Comparison of ENCODE assay signal across 13 cellular contexts in genomic region chr13:80469105-80469840, GRCh38.
A peak's percentile ranks its signal among the peaks of the same experiment; 100 is the strongest.
DNase-seq lines count a peak whose midpoint lies in the region; ATAC-seq and TF ChIP-seq lines count a peak whose summit lies in the region.
"Had no signal": no experiment of that assay in that cellular context is flagged by ENCODE, and none has a peak within 500 bp of the region (broad histone marks: within the 10 kb centered on the region; RNA-seq: fewer than 3 reads in every experiment).

No MANE protein-coding gene starts in this region.

- no peaks in the 10 kb centered on the region for H3K36me3 Mint-ChIP-seq in endodermal cell (ENCODE audit: low read depth)
- H3K36me3 Mint-ChIP-seq: stimulated activated memory B cell treated with anti-CD40 and anti-IgM and Interleukin-4, amounts not matched to agents 10 μg/mL and 1 μg/mL and 100 μg/mL, for 72 hours had no signal

- in situ Hi-C loops in ACHN (cut with HindIII; ENCODE audit: low pct_ligation_motif_present, low pct_unique_long_range_greater_than_20kb, low sequenced_read_pairs), result no loop called here

- no peaks in the 10 kb centered on the region for H3K9me3 Mint-ChIP-seq in endodermal cell
- H3K9me3 Mint-ChIP-seq: nephron had no signal

- H3F3A ChIP-seq in SK-N-SH (replicated peaks; ENCODE audit: insufficient read depth), result peaks cover 22% of the 10 kb centered on the region

- TF ChIP-seq CTCF in SK-N-SH (IDR thresholded peaks at IDR 0.05) (no peak), endodermal cell (conservative IDR thresholded peaks at IDR 0.05) (no peak), tibial artery (IDR thresholded peaks at IDR 0.05) (no peak)

- H3K4me2 ChIP-seq in SK-N-SH, result peak overlapping the region; percentile 48; the same call in 1 of the 2 replicates

- H3K4me3 ChIP-seq in SK-N-SH (ENCODE audit: low read depth in 2 of 2, low read length in 1 of 2), result no peak overlapping the region
- H3K4me3 ChIP-seq in endodermal cell (ENCODE audit: low read length), result no peak overlapping the region
- no peak overlapping the region for H3K4me3 ChIP-seq in muscle layer of duodenum (ENCODE audit: low read depth in 1 of 2, low read length in 2 of 2)
- H3K4me3 ChIP-seq in tibial artery, result no peak overlapping the region

- no peak overlapping the region for H3K9ac ChIP-seq in SK-N-SH
- no peak overlapping the region for H3K9ac ChIP-seq in endodermal cell (ENCODE audit: extremely low read depth, low read length, poor library complexity, severe bottlenecking)

- 60% methylated on average over 6 of the region's 6 CpGs for WGBS in SK-N-SH (ENCODE audit: low lambda C conversion rate)
- 91 to 93% methylated on average over 5 to 6 of the region's 6 CpGs for WGBS in endodermal cell (ENCODE audit: insufficient coverage in 1 of 2, insufficient read length in 1 of 2), 2 experiments

- H3K9me2 ChIP-seq in SK-N-SH, result no peaks in the 10 kb centered on the region

- H3K27me3 ChIP-seq in SK-N-SH (ENCODE audit: insufficient read depth), result no peaks in the 10 kb centered on the region
- H3K27me3 ChIP-seq in endodermal cell (ENCODE audit: control insufficient read depth, insufficient read depth, low read length, poor library complexity, severe bottlenecking), result no peaks in the 10 kb centered on the region
- H3K27me3 ChIP-seq in muscle layer of duodenum (ENCODE audit: low read depth, low read length), result no peaks in the 10 kb centered on the region
- no peaks in the 10 kb centered on the region for H3K27me3 ChIP-seq in tibial artery

- H3K27me3 Mint-ChIP-seq in endodermal cell (ENCODE audit: insufficient read depth), result peaks cover 9% of the 10 kb centered on the region
- H3K27me3 Mint-ChIP-seq: stimulated activated memory B cell treated with anti-CD40 and anti-IgM and Interleukin-4, amounts not matched to agents 10 μg/mL and 1 μg/mL and 100 μg/mL, for 72 hours had no signal

- H2AFZ ChIP-seq in SK-N-SH (ENCODE audit: low read depth), result no peak overlapping the region

- CTCF ChIA-PET in SK-N-SH (lab: Yijun Ruan, JAX), result no interaction called here

- H3K36me3 ChIP-seq in SK-N-SH (replicated peaks in 1 of 2; ENCODE audit: control insufficient read depth in 1 of 2, insufficient read depth in 2 of 2, low read length in 1 of 2) (no peaks in the 10 kb centered on the region), endodermal cell (ENCODE audit: control insufficient read depth, insufficient read depth, low read length) (no peaks in the 10 kb centered on the region), muscle layer of duodenum (ENCODE audit: control insufficient read depth in 1 of 2, insufficient read depth in 2 of 2, low read length in 2 of 2) (no peaks in the 10 kb centered on the region), tibial artery (no peaks in the 10 kb centered on the region)

- TF ChIP-seq EP300 in SK-N-SH (IDR thresholded peaks at IDR 0.05; ENCODE audit: borderline replicate concordance in 1 of 2, low read depth in 1 of 2, low read length in 1 of 2), result no peak; a peak in 1 of 4 replicates

- H3K27ac ChIP-seq in SK-N-SH (ENCODE audit: low read depth in 2 of 2, low read length in 1 of 2) (peak overlapping the region; percentile 73 to 81), endodermal cell (ENCODE audit: low read depth, low read length) (peak overlapping the region; percentile 40), muscle layer of duodenum (ENCODE audit: low read length) (peak overlapping the region; percentile 82), tibial artery (peak overlapping the region; percentile 81 to 83)

- no peak overlapping the region for H3K4me3 Mint-ChIP-seq in endodermal cell
- H3K4me3 Mint-ChIP-seq: nephron; stimulated activated memory B cell treated with anti-CD40 and anti-IgM and Interleukin-4, amounts not matched to agents 10 μg/mL and 1 μg/mL and 100 μg/mL, for 72 hours had no signal

- intact Hi-C loops in tibial artery (cut with DNase I; ENCODE audit: low total_unique reads), result no loop called here

- H3K9me3 ChIP-seq in SK-N-SH (no peaks in the 10 kb centered on the region), endodermal cell (ENCODE audit: control insufficient read depth, low read length) (no peaks in the 10 kb centered on the region), muscle layer of duodenum (ENCODE audit: control insufficient read depth in 1 of 2, low read length in 2 of 2) (no peaks in the 10 kb centered on the region), tibial artery (no peaks in the 10 kb centered on the region)

- TF ChIP-seq RAD21 in SK-N-SH (IDR thresholded peaks at IDR 0.05; ENCODE audit: low read length), result no peak

- no peaks in the 10 kb centered on the region for H4K20me1 ChIP-seq in SK-N-SH (ENCODE audit: insufficient read depth)

- DNase-seq in SK-N-SH (no peak), endodermal cell (no peak), tibial artery (no peak), ACHN (no peak)
- no peak for DNase-seq in activated CD8-positive, alpha-beta memory T cell treated with anti-CD3 and anti-CD28 coated beads for 24 hours
- DNase-seq: activated T-cell treated with anti-CD3 and anti-CD28 coated beads for 4 hours; NCI-H2171; stimulated activated CD4-positive, alpha-beta T cell treated with anti-CD3 and anti-CD28 coated beads, Interleukin-1b, Interleukin-23, amount 100 ng/mL, for 48 hours had no signal

- ATAC-seq in GM21360 (IDR thresholded peaks at IDR 0.05; ENCODE audit: unreplicated experiment) (no peak), HG02642 (IDR thresholded peaks at IDR 0.05; ENCODE audit: poor library complexity, unreplicated experiment) (no peak)
- ATAC-seq: stimulated activated memory B cell treated with anti-CD40 and anti-IgM and Interleukin-4, amounts not matched to agents 10 μg/mL and 1 μg/mL and 100 μg/mL, for 72 hours had no signal

- H3K79me2 ChIP-seq in SK-N-SH (ENCODE audit: insufficient read depth), result no peaks in the 10 kb centered on the region

- H3K4me1 Mint-ChIP-seq in endodermal cell, result no peaks in the 10 kb centered on the region
- H3K4me1 Mint-ChIP-seq: stimulated activated memory B cell treated with anti-CD40 and anti-IgM and Interleukin-4, amounts not matched to agents 10 μg/mL and 1 μg/mL and 100 μg/mL, for 72 hours had no signal

- no peak overlapping the region for H3K27ac Mint-ChIP-seq in endodermal cell
- H3K27ac Mint-ChIP-seq: stimulated activated memory B cell treated with anti-CD40 and anti-IgM and Interleukin-4, amounts not matched to agents 10 μg/mL and 1 μg/mL and 100 μg/mL, for 72 hours had no signal

- POLR2A ChIA-PET in SK-N-SH (lab: Yijun Ruan, JAX), result no interaction called here

- H3K4me1 ChIP-seq in SK-N-SH (ENCODE audit: control insufficient read depth in 1 of 2, insufficient read depth in 2 of 2, low read depth in 1 of 2, low read length in 1 of 2) (peaks cover 5 to 9% of the 10 kb centered on the region in 2 experiments), endodermal cell (ENCODE audit: control insufficient read depth, insufficient read depth, low read length) (no peaks in the 10 kb centered on the region), muscle layer of duodenum (ENCODE audit: control insufficient read depth in 1 of 2, insufficient read depth in 2 of 2, low read length in 2 of 2) (peaks cover 6 to 9% of the 10 kb centered on the region in 2 donors), tibial artery (peaks cover 0 to 54% (median 25%) of the 10 kb centered on the region in 4 donors)

TF ChIP-seq in SK-N-SH, 30 proteins besides CTCF, POLR2A, EP300 and RAD21:
- TF ChIP-seq EZH2phosphoT487 (IDR thresholded peaks at IDR 0.05; ENCODE audit: borderline replicate concordance, low read depth), result no peak
- no peak for TF ChIP-seq YY1 (IDR thresholded peaks at IDR 0.05; ENCODE audit: low read depth)
- TF ChIP-seq, protein P1, sequence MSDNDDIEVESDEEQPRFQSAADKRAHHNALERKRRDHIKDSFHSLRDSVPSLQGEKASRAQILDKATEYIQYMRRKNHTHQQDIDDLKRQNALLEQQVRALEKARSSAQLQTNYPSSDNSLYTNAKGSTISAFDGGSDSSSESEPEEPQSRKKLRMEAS (IDR thresholded peaks at IDR 0.05; ENCODE audit: low read depth), result no peak
- no peak for TF ChIP-seq USF1 (IDR thresholded peaks at IDR 0.05; ENCODE audit: borderline replicate concordance, low read depth)
- TF ChIP-seq JUND (IDR thresholded peaks at IDR 0.05), result no peak
- TF ChIP-seq RXRA (IDR thresholded peaks at IDR 0.05; ENCODE audit: borderline replicate concordance, low read depth), result no peak
TF ChIP-seq in SK-N-SH: peak in this region for 0.
